In the genomic region with DNA sequence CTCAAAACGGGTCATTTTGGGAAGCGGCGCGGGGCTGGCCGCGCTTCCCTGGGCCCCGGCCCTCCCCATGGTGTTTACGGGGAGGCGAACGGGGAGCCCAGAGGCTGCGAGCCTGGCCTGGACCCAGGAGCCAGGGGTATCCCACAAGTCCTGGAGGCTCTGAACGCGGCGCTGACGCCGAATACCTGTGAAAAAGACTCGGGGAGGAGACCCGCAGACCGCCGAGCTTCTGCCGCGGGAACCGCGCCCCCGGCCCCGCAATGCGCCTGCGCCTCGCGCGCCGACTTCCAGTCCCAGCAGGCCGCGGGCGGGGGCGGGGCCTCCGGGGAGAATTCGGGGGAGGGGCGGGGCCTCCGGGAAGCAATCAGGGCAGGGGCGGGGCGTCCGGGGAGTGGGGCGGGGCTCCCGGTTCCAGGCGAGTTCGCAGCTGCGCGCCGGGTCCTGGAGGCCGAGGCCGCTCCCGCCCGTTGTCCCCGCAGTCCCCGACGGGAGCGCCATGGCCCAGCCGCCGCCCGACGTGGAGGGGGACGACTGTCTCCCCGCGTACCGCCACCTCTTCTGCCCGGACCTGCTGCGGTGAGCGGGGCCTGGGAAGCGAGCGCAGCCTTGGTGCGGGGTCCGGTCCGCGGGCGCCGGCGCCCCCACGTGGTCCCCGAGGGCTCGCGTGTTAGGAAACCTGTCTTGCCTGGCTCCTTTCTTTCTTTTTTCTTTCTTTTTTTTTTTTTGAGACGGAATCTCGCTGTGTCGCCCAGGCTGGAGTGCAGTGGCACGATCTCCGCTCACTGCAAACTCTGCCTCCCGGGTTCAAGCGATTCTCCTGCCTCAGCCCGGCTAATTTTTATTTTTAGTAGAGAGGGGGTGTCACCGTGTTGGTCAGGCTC, we compare ENCODE assay signal across 8 cellular contexts. TPM values are rescaled to one million over a fixed set of nuclear protein-coding genes. Genes with fewer than 3 reads are reported as not detected.
A peak's percentile ranks its signal among the peaks of the same experiment; 100 is the strongest.
DNase-seq lines count a peak whose midpoint lies in the region; ATAC-seq and TF ChIP-seq lines count a peak whose summit lies in the region.

A gene with protein sequence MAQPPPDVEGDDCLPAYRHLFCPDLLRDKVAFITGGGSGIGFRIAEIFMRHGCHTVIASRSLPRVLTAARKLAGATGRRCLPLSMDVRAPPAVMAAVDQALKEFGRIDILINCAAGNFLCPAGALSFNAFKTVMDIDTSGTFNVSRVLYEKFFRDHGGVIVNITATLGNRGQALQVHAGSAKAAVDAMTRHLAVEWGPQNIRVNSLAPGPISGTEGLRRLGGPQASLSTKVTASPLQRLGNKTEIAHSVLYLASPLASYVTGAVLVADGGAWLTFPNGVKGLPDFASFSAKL (plus strand): TSS at position 418 of the 881 bp plus-strand sequence. CDS start 79 bp downstream, at position 497.

- intact Hi-C loops in activated naive CD4-positive, alpha-beta T cell treated with anti-CD3 and anti-CD28 coated beads for 36 hours (cut with micrococcal nuclease): loop anchor here (1.0 to 2.0 kb wide), 6 partner anchors 9 to 124 kb away; partner anchors contain the start of genes AXIN1, MRPL28 and RAB11FIP3

- WGBS in gastroesophageal sphincter (ENCODE audit: low coverage in 1 of 2), 2 donors: 0 to 4% methylated on average over 1 to 5 of the region's 91 CpGs

- H3K4me1 ChIP-seq in DND-41 (ENCODE audit: insufficient read depth, low read length) (peaks cover 47% of the 10 kb centered on the region), SJSA1 (replicated peaks) (peaks cover 11% of the 10 kb centered on the region), gastroesophageal sphincter (peaks cover 0 to 50% (median 11%) of the 10 kb centered on the region in 3 donors)

- peaks cover 25% of the 10 kb centered on the region for H4K20me1 ChIP-seq in DND-41 (ENCODE audit: insufficient read depth, low read length)

- H3K27me3 ChIP-seq in DND-41 (ENCODE audit: insufficient read depth, low read length, poor library complexity) (no peaks in the 10 kb centered on the region), SJSA1 (replicated peaks) (no peaks in the 10 kb centered on the region), gastroesophageal sphincter (no peaks in the 10 kb centered on the region)

- peak within 1 kb of the TSS; percentile 86 for H3K9ac ChIP-seq in DND-41 (ENCODE audit: low read depth, low read length)

- CTCF ChIA-PET in activated naive CD4-positive, alpha-beta T cell treated with anti-CD3 and anti-CD28 coated beads for 36 hours (lab: Charles Lee): no interaction called here

- peak; percentile 57 to 76 for TF ChIP-seq POLR2A in gastroesophageal sphincter (IDR thresholded peaks at IDR 0.05)

- H3K4me1 Mint-ChIP-seq in activated naive CD4-positive, alpha-beta T cell treated with anti-CD3 and anti-CD28 coated beads for 36 hours (ENCODE audit: low read depth): peaks cover 17% of the 10 kb centered on the region

- peak within 1 kb of the TSS; percentile 80 for H3K4me2 ChIP-seq in DND-41 (ENCODE audit: insufficient read depth, low read length)

- TF ChIP-seq EP300 in gastroesophageal sphincter (IDR thresholded peaks at IDR 0.05): no peak

- TF ChIP-seq CTCF in DND-41 (IDR thresholded peaks at IDR 0.05; ENCODE audit: borderline replicate concordance, extremely low read depth, low read length, poor library complexity, severe bottlenecking): peak; percentile 61
- TF ChIP-seq CTCF in LNCAP (IDR thresholded peaks at IDR 0.05): peak; percentile 58
- peak in 3 of 4 experiments; percentile 50 to 77 (median 52) for TF ChIP-seq CTCF in gastroesophageal sphincter (IDR thresholded peaks at IDR 0.05)

- H3K4me3 ChIP-seq in DND-41 (ENCODE audit: low read depth in 1 of 2, low read length in 2 of 2): peak within 1 kb of the TSS; percentile 87 to 91; a peak in 3 of 4 replicates
- H3K4me3 ChIP-seq in SJSA1: peak within 1 kb of the TSS; percentile 94
- peak within 1 kb of the TSS; percentile 83 to 84 for H3K4me3 ChIP-seq in gastroesophageal sphincter

- no peaks in the 10 kb centered on the region for H3K9me3 ChIP-seq in DND-41 (ENCODE audit: insufficient read depth, low read length, severe bottlenecking)
- peaks cover 3% of the 10 kb centered on the region; the same call in 1 of the 2 replicates for H3K9me3 ChIP-seq in SJSA1 (replicated peaks)
- H3K9me3 ChIP-seq in gastroesophageal sphincter: no peaks in the 10 kb centered on the region

- H3K36me3 ChIP-seq in DND-41 (ENCODE audit: insufficient read depth, low read length) (peaks cover 30% of the 10 kb centered on the region), SJSA1 (peaks cover 20% of the 10 kb centered on the region), gastroesophageal sphincter (peaks cover 0 to 12% of the 10 kb centered on the region in 2 donors)

- H3K4me3 Mint-ChIP-seq in activated naive CD4-positive, alpha-beta T cell treated with anti-CD3 and anti-CD28 coated beads for 36 hours: peak within 1 kb of the TSS; percentile 83

- H3K27me3 Mint-ChIP-seq in activated naive CD4-positive, alpha-beta T cell treated with anti-CD3 and anti-CD28 coated beads for 36 hours (ENCODE audit: low read depth): no peaks in the 10 kb centered on the region

- peaks cover 2% of the 10 kb centered on the region for H3K36me3 Mint-ChIP-seq in activated naive CD4-positive, alpha-beta T cell treated with anti-CD3 and anti-CD28 coated beads for 36 hours (ENCODE audit: low read depth)

- ATAC-seq in DND-41 (ENCODE audit: insufficient read depth, low read depth) (peak; percentile 81), GM21723 (IDR thresholded peaks at IDR 0.05; ENCODE audit: unreplicated experiment) (peak; percentile 53), gastroesophageal sphincter (peak; percentile 89)

- no peaks in the 10 kb centered on the region for H3K9me3 Mint-ChIP-seq in activated naive CD4-positive, alpha-beta T cell treated with anti-CD3 and anti-CD28 coated beads for 36 hours

- peak within 1 kb of the TSS; percentile 87 for H3K27ac ChIP-seq in DND-41 (ENCODE audit: low read length)
- peak within 1 kb of the TSS; percentile 71 for H3K27ac ChIP-seq in SJSA1
- peak within 1 kb of the TSS; percentile 73 to 97 (median 90) for H3K27ac ChIP-seq in gastroesophageal sphincter
- peak within 1 kb of the TSS; percentile 86 for H3K27ac ChIP-seq in substantia nigra (ENCODE audit: low read depth, low read length, poor library complexity, severe bottlenecking)

- H3K27ac Mint-ChIP-seq in activated naive CD4-positive, alpha-beta T cell treated with anti-CD3 and anti-CD28 coated beads for 36 hours: peak within 1 kb of the TSS; percentile 83

- DNase-seq in DND-41: peak; percentile 97
- peak; percentile 94 to 96 for DNase-seq in SJSA1 (ENCODE audit: low read depth in 1 of 2, low spot score in 2 of 2)
- peak; percentile 99 for DNase-seq in activated naive CD4-positive, alpha-beta T cell treated with anti-CD3 and anti-CD28 coated beads for 36 hours
- DNase-seq in nucleus accumbens (lab: John Stamatoyannopoulos, UW): peak in 55 of 56 donors; percentile 65 to 98 (median 93)
- DNase-seq in substantia nigra (lab: John Stamatoyannopoulos, UW): peak; percentile 78 to 98 (median 93)

- H2AFZ ChIP-seq in DND-41 (ENCODE audit: low read depth, low read length): peak within 1 kb of the TSS; percentile 94

- H3K79me2 ChIP-seq in DND-41 (ENCODE audit: insufficient read depth, low read length): peaks cover 45% of the 10 kb centered on the region

RNA-seq across cellular contexts. Expression of the gene that starts here (rescaled TPM):
- 0.69 and 5.8 TPM in 2 replicates for total RNA-seq in SJSA1 (2014; rRNA removed; shearing (Covaris generic))
- total RNA-seq in activated naive CD4-positive, alpha-beta T cell treated with anti-CD3 and anti-CD28 coated beads for 36 hours: 1 to 10 TPM; 8.9 to 9.6 TPM
- 10 to 100 TPM; 11.7 to 25.4 (median 19.9) TPM for total RNA-seq in gastroesophageal sphincter

Comparison
In these comparisons a context has a peak if more than half of its experiments do, and no peak if none do; other contexts are left out.
1. Peak in every context shown above with its lines: DNase-seq, ATAC-seq, H3K4me3 ChIP-seq and H3K27ac ChIP-seq.